Comparison of ENCODE assay signal across 13 cellular contexts in the genomic region with DNA sequence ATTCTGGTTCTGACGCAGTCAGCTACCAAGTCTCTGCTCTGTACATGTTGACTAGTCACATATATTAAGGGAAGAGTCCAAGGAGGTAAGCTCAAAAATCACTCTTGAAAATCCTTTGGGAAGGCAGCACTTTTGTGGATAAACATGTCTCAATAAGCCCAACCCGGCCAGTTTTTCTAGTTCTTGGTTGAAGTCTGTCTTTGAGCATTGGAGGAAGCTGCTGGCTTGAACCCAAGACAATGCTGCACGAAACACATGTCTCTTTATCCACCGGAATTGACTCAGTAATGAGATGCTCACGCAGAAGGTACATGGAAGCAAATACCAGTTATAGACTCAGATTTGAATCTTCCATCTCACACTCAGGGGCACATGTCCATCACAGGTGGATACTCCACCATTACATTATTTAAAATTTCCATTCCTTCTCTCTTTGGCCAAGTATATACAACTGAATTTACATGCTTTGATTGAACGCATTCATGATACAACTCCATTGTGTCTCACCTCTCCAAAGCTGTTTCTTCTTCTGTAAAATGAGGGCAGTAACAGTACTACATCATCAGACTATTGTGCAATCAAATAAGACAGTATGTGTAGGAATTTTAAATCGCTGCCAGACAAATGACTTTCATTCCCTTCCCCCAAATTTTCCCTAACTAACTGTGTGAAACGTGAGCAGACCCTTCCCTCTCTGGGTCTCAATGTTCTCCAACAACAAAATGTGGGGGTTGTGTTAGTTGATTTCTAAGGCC. TPM values are rescaled to one million over a fixed set of nuclear protein-coding genes. Genes with fewer than 3 reads are reported as not detected.
A peak's percentile ranks its signal among the peaks of the same experiment; 100 is the strongest.
DNase-seq lines count a peak whose midpoint lies in the region; ATAC-seq and TF ChIP-seq lines count a peak whose summit lies in the region.
"Had no signal": no experiment of that assay in that cellular context is flagged by ENCODE, and none has a peak within 500 bp of the region (broad histone marks: within the 10 kb centered on the region; RNA-seq: fewer than 3 reads in every experiment).

No MANE protein-coding gene starts in this region.

- no peak overlapping the region for H3K4me2 ChIP-seq in Karpas-422 (ENCODE audit: low read depth, low read length, poor library complexity, severe bottlenecking)

- intact Hi-C loops in transverse colon (cut with DNase I; ENCODE audit: low total_unique reads), result no loop called here

- TF ChIP-seq CTCF in 22Rv1 (IDR thresholded peaks at IDR 0.05) (no peak), foreskin fibroblast (IDR thresholded peaks at IDR 0.05; ENCODE audit: low read depth, low read length) (no peak), transverse colon (IDR thresholded peaks at IDR 0.05) (no peak)

- WGBS in transverse colon (ENCODE audit: low coverage in 1 of 2), 2 donors, result 76 to 77% methylated on average over 4 to 8 of the region's 8 CpGs

- H3K9me3 ChIP-seq in adipocyte (ENCODE audit: control insufficient read depth, low read length), result no peaks in the 10 kb centered on the region
- H3K9me3 ChIP-seq in Karpas-422 (ENCODE audit: low read length), result no peaks in the 10 kb centered on the region
- H3K9me3 ChIP-seq in transverse colon, result no peaks in the 10 kb centered on the region
- H3K9me3 ChIP-seq: SJCRH30 had no signal

- H3K4me1 ChIP-seq in adipocyte (ENCODE audit: control insufficient read depth, insufficient read depth, low read length) (peaks cover 34% of the 10 kb centered on the region), Karpas-422 (ENCODE audit: low read length) (no peaks in the 10 kb centered on the region), transverse colon (peaks cover 16 to 43% (median 32%) of the 10 kb centered on the region in 4 donors)

- no peak overlapping the region for H3K4me3 ChIP-seq in adipocyte (ENCODE audit: low read length)
- no peak overlapping the region for H3K4me3 ChIP-seq in foreskin fibroblast (ENCODE audit: low read depth in 1 of 2, low read length in 2 of 2)
- no peak overlapping the region for H3K4me3 ChIP-seq in Karpas-422 (ENCODE audit: low read length)
- no peak overlapping the region for H3K4me3 ChIP-seq in transverse colon
- H3K4me3 ChIP-seq: SJCRH30 had no signal

- no peaks in the 10 kb centered on the region for H3K27me3 ChIP-seq in adipocyte (replicated peaks; ENCODE audit: control insufficient read depth, insufficient read depth, low read length)
- no peaks in the 10 kb centered on the region for H3K27me3 ChIP-seq in Karpas-422 (ENCODE audit: low read length)
- no peaks in the 10 kb centered on the region for H3K27me3 ChIP-seq in transverse colon
- H3K27me3 ChIP-seq: SJCRH30 had no signal

- DNase-seq in ELR (ENCODE audit: low read depth) (peak; percentile 42), adipocyte (ENCODE audit: low read depth) (peak; percentile 44), foreskin fibroblast (peak; percentile 65 to 77), T-helper 9 cell (no peak), Karpas-422 (no peak), transverse colon (no peak)

- H3K9ac ChIP-seq in adipocyte (ENCODE audit: low read length), result no peak overlapping the region
- H3K9ac ChIP-seq in Karpas-422 (ENCODE audit: low read length), result no peak overlapping the region

- no peak for ATAC-seq in GM21526 (IDR thresholded peaks at IDR 0.05; ENCODE audit: low FRiP score, unreplicated experiment)

- H3K27ac ChIP-seq in 22Rv1 (peak overlapping the region; percentile 36; the same call in 1 of the 2 replicates), Karpas-422 (ENCODE audit: low read length) (no peak overlapping the region), transverse colon (no peak overlapping the region)
- H3K27ac ChIP-seq: SJCRH30 had no signal

- in situ Hi-C loops in transverse colon (cut with MboI; ENCODE audit: low pct_ligation_motif_present in 1 of 4, low pct_unique_long_range_greater_than_20kb in 1 of 4, low sequenced_read_pairs in 3 of 4), result no loop called here

- no peaks in the 10 kb centered on the region for H3K79me2 ChIP-seq in Karpas-422 (ENCODE audit: low read length)

- H3K9me2 ChIP-seq in Karpas-422 (replicated peaks; ENCODE audit: insufficient read depth, low read length), result no peaks in the 10 kb centered on the region

- no peak for TF ChIP-seq POLR2A in transverse colon (IDR thresholded peaks at IDR 0.05)

- H2AFZ ChIP-seq in Karpas-422 (ENCODE audit: low read length), result no peak overlapping the region

- 0 out of 2 replicates have a peak, but pooled peaks cover 5% of the 10 kb centered on the region for H4K20me1 ChIP-seq in Karpas-422 (ENCODE audit: insufficient read depth, low read depth, low read length)

- H3K36me3 ChIP-seq in adipocyte (ENCODE audit: control insufficient read depth, insufficient read depth, low read length, severe bottlenecking) (no peaks in the 10 kb centered on the region), Karpas-422 (ENCODE audit: insufficient read depth, low read length) (no peaks in the 10 kb centered on the region), transverse colon (no peaks in the 10 kb centered on the region)

- no peak for TF ChIP-seq EP300 in transverse colon (IDR thresholded peaks at IDR 0.05; ENCODE audit: low read depth)

RNA-seq across cellular contexts. Expression of gene GUCA2A, which starts 9.6 kb away (rescaled TPM):
- not detected in 2 replicates for total RNA-seq in Karpas-422 (2014; rRNA removed; shearing (Covaris generic); ENCODE audit: low replicate concordance)
- total RNA-seq in transverse colon, result 1,000 to 10,000 TPM in 2 of 4 donors, 100 to 1,000 TPM in 1, 1 to 10 TPM in 1; 3.2 to 2,017 (median 1,376) TPM
- total RNA-seq: activated B cell treated with CpG ODN at 0.5 μM for 24 hours, mesenteric fat pad, NCI-H460, posterior vena cava, SJCRH30 had no signal

RNA-seq across cellular contexts. Expression of gene GUCA2B, which starts 20.9 kb away (rescaled TPM):
- total RNA-seq in Karpas-422 (2014; rRNA removed; shearing (Covaris generic); ENCODE audit: low replicate concordance), result not detected in 2 replicates
- total RNA-seq in transverse colon, result 100 to 1,000 TPM in 3 of 4 donors, not detected in 1; 116 to 259 (median 223) TPM
- total RNA-seq: activated B cell treated with CpG ODN at 0.5 μM for 24 hours, mesenteric fat pad, NCI-H460, posterior vena cava, SJCRH30 had no signal

Comparison
In these comparisons a context has a peak if more than half of its experiments do, and no peak if none do; other contexts are left out.
1. DNase-seq: peak in ELR (single experiment), adipocyte (single experiment) and foreskin fibroblast (2 of 2); none in T-helper 9 cell (single experiment), Karpas-422 (single experiment) and transverse colon (single experiment).